13 cellular contexts compared by ENCODE assay signal in genomic region chr1:248821101-248821500, GRCh38. TPM values are rescaled to one million over a fixed set of nuclear protein-coding genes. Genes with fewer than 3 reads are reported as not detected.
DNase-seq lines count a peak whose midpoint lies in the region; ATAC-seq and TF ChIP-seq lines count a peak whose summit lies in the region.
"Had no signal": no experiment of that assay in that cellular context is flagged by ENCODE, and none has a peak within 500 bp of the region (broad histone marks: within the 10 kb centered on the region; RNA-seq: fewer than 3 reads in every experiment).

No MANE protein-coding gene starts in this region.

- WGBS in testis, 2 donors, result 57 to 100% methylated on average over 1 to 3 of the region's 3 CpGs

- H3K27me3 ChIP-seq in HCT116 (ENCODE audit: insufficient read depth, low read length), result no peaks in the 10 kb centered on the region
- no peaks in the 10 kb centered on the region for H3K27me3 ChIP-seq in ascending aorta
- H3K27me3 ChIP-seq in testis, result no peaks in the 10 kb centered on the region

- H2AFZ ChIP-seq in HCT116 (ENCODE audit: low read depth, low read length, poor library complexity, severe bottlenecking), result no peak overlapping the region

- peaks cover 9 to 12% of the 10 kb centered on the region in 2 experiments for H3K36me3 ChIP-seq in HCT116 (ENCODE audit: control insufficient read depth in 1 of 2, insufficient read depth in 2 of 2, low read length in 2 of 2)
- H3K36me3 ChIP-seq in ascending aorta, result peaks cover 6 to 27% of the 10 kb centered on the region in 2 donors
- H3K36me3 ChIP-seq in testis (ENCODE audit: low read depth, missing control alignments), result no peaks in the 10 kb centered on the region

- POLR2A ChIA-PET in HCT116 (lab: Charles Lee), result no interaction called here

- peaks cover 5 to 25% of the 10 kb centered on the region in 2 experiments for H3K4me1 ChIP-seq in HCT116 (ENCODE audit: control insufficient read depth in 1 of 2, insufficient read depth in 2 of 2, low read length in 2 of 2)
- H3K4me1 ChIP-seq in ascending aorta, result peaks cover 18 to 48% of the 10 kb centered on the region in 2 donors
- peaks cover 23% of the 10 kb centered on the region for H3K4me1 ChIP-seq in testis

- no peaks in the 10 kb centered on the region for H3K9me2 ChIP-seq in HCT116 (ENCODE audit: insufficient read depth)

- H3K4me2 ChIP-seq in HCT116 (ENCODE audit: low read length), result peak overlapping the region; percentile 13; the same call in 1 of the 2 replicates

- no peak for TF ChIP-seq RAD21 in HCT116 (IDR thresholded peaks at IDR 0.05; ENCODE audit: low read depth)

- TF ChIP-seq POLR2A in HCT116 (IDR thresholded peaks at IDR 0.05; ENCODE audit: borderline replicate concordance, extremely low read depth, insufficient read depth, insufficient read length), result no peak
- TF ChIP-seq POLR2A in testis (IDR thresholded peaks at IDR 0.05), result no peak

- CTCF ChIA-PET in HCT116 (lab: Charles Lee), result no interaction called here

- peaks cover 55% of the 10 kb centered on the region for H3K79me2 ChIP-seq in HCT116 (ENCODE audit: insufficient read depth, low read length)

- no peaks in the 10 kb centered on the region for H3K9me3 ChIP-seq in HCT116 (ENCODE audit: control insufficient read depth in 1 of 2, insufficient read depth in 1 of 2, low read depth in 1 of 2, low read length in 2 of 2)
- H3K9me3 ChIP-seq in ascending aorta, result no peaks in the 10 kb centered on the region
- no peaks in the 10 kb centered on the region for H3K9me3 ChIP-seq in testis
- H3K9me3 ChIP-seq: Caco-2 had no signal

- peak; percentile 93 for DNase-seq in ACHN
- DNase-seq in HCT116 (ENCODE audit: low read depth, low spot score), result no peak
- DNase-seq in ascending aorta (ENCODE audit: low spot score in 2 of 2), result peak in 1 of 2 donors; percentile 81
- peak; percentile 98 for DNase-seq in kidney glomerular epithelial cell (lab: John Stamatoyannopoulos, UW)
- DNase-seq in NCI-H2196 treated with DMSO at 0.1 percent for 48 hours (lab: John Stamatoyannopoulos, UW; ENCODE audit: unreplicated experiment), result no peak
- no peak for DNase-seq in NCI-H146 (lab: John Stamatoyannopoulos, UW)
- no peak for DNase-seq in testis
- DNase-seq: activated CD4-positive, alpha-beta T cell treated with anti-CD3 and anti-CD28 coated beads, Interleukin-2, amount 10 ng/mL, durations not matched to agents 24 days and 14 days; caudate nucleus; KBM-7; occipital lobe had no signal

- RAD21 ChIA-PET in HCT116 (lab: Charles Lee; ENCODE audit: low non-redundant PET in 1 of 2, low total read pairs in 2 of 2, uncharacterized antibody in 2 of 2, unreplicated experiment in 2 of 2), result no interaction called here

- no peak for ATAC-seq in HCT116
- ATAC-seq in HG02763 (IDR thresholded peaks at IDR 0.05; ENCODE audit: unreplicated experiment), result no peak

- no peaks in the 10 kb centered on the region for H4K20me1 ChIP-seq in HCT116 (ENCODE audit: insufficient read depth)

- no TSS peak for BruUV-seq in HCT116 (replicated peaks; lab: Mats Ljungman, UMichigan)

- 0 out of 2 replicates have a peak overlapping the region, but pooled peaks have one; percentile 11 for H3K9ac ChIP-seq in HCT116 (ENCODE audit: low read length)

- intact Hi-C loops in HCT116 (cut with micrococcal nuclease), result no loop called here
- intact Hi-C loops in ascending aorta (cut with DNase I), result no loop called here
- intact Hi-C loops in testis (cut with DNase I; ENCODE audit: low total_unique reads), result no loop called here

- H3K27ac ChIP-seq in HCT116 (ENCODE audit: low read depth, low read length) (no peak overlapping the region), ascending aorta (peak overlapping the region; percentile 39 to 62), testis (no peak overlapping the region)

- TF ChIP-seq CTCF in HCT116 (IDR thresholded peaks at IDR 0.05 in 2 of 3, conservative IDR thresholded peaks at IDR 0.05 in 1 of 3; ENCODE audit: borderline replicate concordance in 1 of 3, insufficient read depth in 1 of 3, low read depth in 2 of 3, low read length in 2 of 3) (no peak), ascending aorta (IDR thresholded peaks at IDR 0.05) (no peak), testis (IDR thresholded peaks at IDR 0.05) (no peak)

- H3K4me3 ChIP-seq in HCT116 (replicated peaks in 1 of 2; ENCODE audit: low read depth in 1 of 2, low read length in 2 of 2), result no peak overlapping the region
- H3K4me3 ChIP-seq in ascending aorta, result no peak overlapping the region
- no peak overlapping the region for H3K4me3 ChIP-seq in testis

- in situ Hi-C loops in ACHN (cut with HindIII; ENCODE audit: low pct_ligation_motif_present, low pct_unique_long_range_greater_than_20kb, low sequenced_read_pairs), result no loop called here

TF ChIP-seq in HCT116, 20 proteins besides CTCF, POLR2A, EP300 and RAD21:
- TF ChIP-seq ZNF274 (IDR thresholded peaks at IDR 0.05; ENCODE audit: low read depth, low read length) (no peak), EZH2phosphoT487 (IDR thresholded peaks at IDR 0.05; ENCODE audit: borderline replicate concordance) (no peak), SP1 (IDR thresholded peaks at IDR 0.05; ENCODE audit: low read depth) (no peak), SIN3A (IDR thresholded peaks at IDR 0.05; ENCODE audit: low read depth) (no peak)

RNA-seq across cellular contexts. Expression of gene SH3BP5L, which starts 4.6 kb away (rescaled TPM):
- total RNA-seq in HCT116 (2021; ENCODE audit: unreplicated experiment), result 22.3 TPM
- 11.9 and 15.1 TPM in 2 replicates for polyA plus RNA-seq in HCT116 (2012)
- 15.9 TPM for total RNA-seq in ascending aorta
- 10 to 100 TPM; 31.1 to 31.5 TPM for total RNA-seq in testis
- polyA plus RNA-seq in testis (ENCODE audit: insufficient read depth, low read depth, low replicate concordance), result 26.8 TPM

RNA-seq across cellular contexts. Expression of gene ZNF672, which starts 16.9 kb away (rescaled TPM):
- total RNA-seq in HCT116 (2021; ENCODE audit: unreplicated experiment) (27.6 TPM), ascending aorta (30.9 TPM), testis (10 to 100 TPM; 57.3 to 65.0 TPM)
- 24.7 and 29.4 TPM in 2 replicates for polyA plus RNA-seq in HCT116 (2012)
- 28.4 TPM for polyA plus RNA-seq in testis (ENCODE audit: insufficient read depth, low read depth, low replicate concordance)

RNA-seq across cellular contexts. Expression of gene ZNF692, which starts 37.8 kb away (rescaled TPM):
- total RNA-seq in HCT116 (2021; ENCODE audit: unreplicated experiment), result 76.2 TPM
- 60.2 and 69.1 TPM in 2 replicates for polyA plus RNA-seq in HCT116 (2012)
- 13.8 TPM for total RNA-seq in ascending aorta
- total RNA-seq in testis, result 10 to 100 TPM; 86.2 to 89.4 TPM
- 82.9 TPM for polyA plus RNA-seq in testis (ENCODE audit: insufficient read depth, low read depth, low replicate concordance)

Comparison
In these comparisons a context has a peak if more than half of its experiments do, and no peak if none do; other contexts are left out.
1. DNase-seq: peak in ACHN (single experiment) and kidney glomerular epithelial cell (single experiment); none in HCT116 (single experiment), NCI-H2196 treated with DMSO at 0.1 percent for 48 hours (single experiment), NCI-H146 (single experiment) and testis (single experiment).
2. H3K27ac ChIP-seq: peak in ascending aorta (2 of 2); none in HCT116 (single experiment) and testis (0 of 2).